Comparison of ENCODE assay signal across 8 cellular contexts in genomic region chr20:2692036-2692885, GRCh38. TPM values are rescaled to one million over a fixed set of nuclear protein-coding genes. Genes with fewer than 3 reads are reported as not detected.
DNase-seq lines count a peak whose midpoint lies in the region; ATAC-seq and TF ChIP-seq lines count a peak whose summit lies in the region.

Gene EBF4, plus strand, starts transcription at chr20:2692780. Its CDS starts 866 bp downstream, at chr20:2693646.

- 4% methylated on average over 24 of the region's 106 CpGs for WGBS in esophagus muscularis mucosa
- 2% methylated on average over 95 of the region's 106 CpGs for WGBS in urinary bladder

- peaks cover 0 to 4% (median 0%) of the 10 kb centered on the region in 4 donors for H3K36me3 ChIP-seq in esophagus muscularis mucosa
- H3K36me3 ChIP-seq in urinary bladder (ENCODE audit: insufficient read depth) = no peaks in the 10 kb centered on the region

- no peak for ATAC-seq in HG02884 (IDR thresholded peaks at IDR 0.05; ENCODE audit: unreplicated experiment)

- intact Hi-C loops in esophagus muscularis mucosa (cut with DNase I) = loop anchor here (2.0 to 10.0 kb wide), 4 partner anchors 27 to 153 kb away; partner anchors contain the start of genes IDH3B, NOP56, PCED1A and VPS16

- in situ Hi-C loops in Caki2 (cut with HindIII; ENCODE audit: low pct_unique_long_range_greater_than_20kb, low sequenced_read_pairs) = no loop called here

- TF ChIP-seq EP300 in Ishikawa (IDR thresholded peaks at IDR 0.05; ENCODE audit: borderline replicate concordance) (no peak), esophagus muscularis mucosa (IDR thresholded peaks at IDR 0.05) (no peak)

- no peak for TF ChIP-seq CTCF in esophagus muscularis mucosa (IDR thresholded peaks at IDR 0.05)

- peak; percentile 33 for DNase-seq in Caki2 (ENCODE audit: low read depth)
- peak; percentile 44 for DNase-seq in activated T-cell treated with anti-CD3 and anti-CD28 coated beads, Interleukin-2, amount 50 U/mL, for 1 hour
- DNase-seq in esophagus muscularis mucosa (ENCODE audit: extremely low spot score) = no peak
- DNase-seq in myocyte (ENCODE audit: low read depth) = peak; percentile 6
- DNase-seq in RKO (ENCODE audit: low spot score) = no peak

- no peaks in the 10 kb centered on the region for H3K9me3 ChIP-seq in esophagus muscularis mucosa

- H3K4me3 ChIP-seq in esophagus muscularis mucosa (peak within 1 kb of the TSS; percentile 70 to 82 (median 70)), urinary bladder (ENCODE audit: low read depth, low read length) (peak within 1 kb of the TSS; percentile 78)

- TF ChIP-seq RAD21 in Ishikawa (IDR thresholded peaks at IDR 0.05; ENCODE audit: low read depth) = no peak

- H3K27me3 ChIP-seq in esophagus muscularis mucosa = peaks cover 0 to 12% (median 0%) of the 10 kb centered on the region in 4 donors

- H3K27ac ChIP-seq in esophagus muscularis mucosa (replicated peaks in 1 of 4) (peak within 1 kb of the TSS; percentile 86 to 95 (median 93)), urinary bladder (ENCODE audit: low read depth) (peak within 1 kb of the TSS; percentile 55)

- H3K4me1 ChIP-seq in esophagus muscularis mucosa (peaks cover 8 to 31% (median 29%) of the 10 kb centered on the region in 4 donors), urinary bladder (ENCODE audit: insufficient read depth) (no peaks in the 10 kb centered on the region)

- no peak for TF ChIP-seq POLR2A in esophagus muscularis mucosa (IDR thresholded peaks at IDR 0.05; ENCODE audit: low read depth)

TF ChIP-seq in Ishikawa, 13 proteins besides CTCF, POLR2A, EP300 and RAD21:
- TF ChIP-seq CEBPB (IDR thresholded peaks at IDR 0.05) (no peak), TCF12 (IDR thresholded peaks at IDR 0.05; ENCODE audit: low read depth) (no peak), CREB1 (IDR thresholded peaks at IDR 0.05; ENCODE audit: low read depth) (no peak), ZBTB7A (IDR thresholded peaks at IDR 0.05; ENCODE audit: low read depth) (0 out of 2 replicates have a peak, but pooled peaks have one; percentile 39), YY1 (IDR thresholded peaks at IDR 0.05; ENCODE audit: low read depth) (no peak), TAF1 (IDR thresholded peaks at IDR 0.05; ENCODE audit: low read depth) (no peak), EGR1 (IDR thresholded peaks at IDR 0.05) (no peak), NFIC (IDR thresholded peaks at IDR 0.05) (no peak), FOXM1 (IDR thresholded peaks at IDR 0.05; ENCODE audit: borderline replicate concordance, low read depth) (no peak), TEAD4 (IDR thresholded peaks at IDR 0.05) (no peak), MAX (IDR thresholded peaks at IDR 0.05) (peak; percentile 94)
- TF ChIP-seq, protein P1, sequence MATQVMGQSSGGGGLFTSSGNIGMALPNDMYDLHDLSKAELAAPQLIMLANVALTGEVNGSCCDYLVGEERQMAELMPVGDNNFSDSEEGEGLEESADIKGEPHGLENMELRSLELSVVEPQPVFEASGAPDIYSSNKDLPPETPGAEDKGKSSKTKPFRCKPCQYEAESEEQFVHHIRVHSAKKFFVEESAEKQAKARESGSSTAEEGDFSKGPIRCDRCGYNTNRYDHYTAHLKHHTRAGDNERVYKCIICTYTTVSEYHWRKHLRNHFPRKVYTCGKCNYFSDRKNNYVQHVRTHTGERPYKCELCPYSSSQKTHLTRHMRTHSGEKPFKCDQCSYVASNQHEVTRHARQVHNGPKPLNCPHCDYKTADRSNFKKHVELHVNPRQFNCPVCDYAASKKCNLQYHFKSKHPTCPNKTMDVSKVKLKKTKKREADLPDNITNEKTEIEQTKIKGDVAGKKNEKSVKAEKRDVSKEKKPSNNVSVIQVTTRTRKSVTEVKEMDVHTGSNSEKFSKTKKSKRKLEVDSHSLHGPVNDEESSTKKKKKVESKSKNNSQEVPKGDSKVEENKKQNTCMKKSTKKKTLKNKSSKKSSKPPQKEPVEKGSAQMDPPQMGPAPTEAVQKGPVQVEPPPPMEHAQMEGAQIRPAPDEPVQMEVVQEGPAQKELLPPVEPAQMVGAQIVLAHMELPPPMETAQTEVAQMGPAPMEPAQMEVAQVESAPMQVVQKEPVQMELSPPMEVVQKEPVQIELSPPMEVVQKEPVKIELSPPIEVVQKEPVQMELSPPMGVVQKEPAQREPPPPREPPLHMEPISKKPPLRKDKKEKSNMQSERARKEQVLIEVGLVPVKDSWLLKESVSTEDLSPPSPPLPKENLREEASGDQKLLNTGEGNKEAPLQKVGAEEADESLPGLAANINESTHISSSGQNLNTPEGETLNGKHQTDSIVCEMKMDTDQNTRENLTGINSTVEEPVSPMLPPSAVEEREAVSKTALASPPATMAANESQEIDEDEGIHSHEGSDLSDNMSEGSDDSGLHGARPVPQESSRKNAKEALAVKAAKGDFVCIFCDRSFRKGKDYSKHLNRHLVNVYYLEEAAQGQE (IDR thresholded peaks at IDR 0.05; ENCODE audit: low read depth) = no peak
- TF ChIP-seq, protein P2, sequence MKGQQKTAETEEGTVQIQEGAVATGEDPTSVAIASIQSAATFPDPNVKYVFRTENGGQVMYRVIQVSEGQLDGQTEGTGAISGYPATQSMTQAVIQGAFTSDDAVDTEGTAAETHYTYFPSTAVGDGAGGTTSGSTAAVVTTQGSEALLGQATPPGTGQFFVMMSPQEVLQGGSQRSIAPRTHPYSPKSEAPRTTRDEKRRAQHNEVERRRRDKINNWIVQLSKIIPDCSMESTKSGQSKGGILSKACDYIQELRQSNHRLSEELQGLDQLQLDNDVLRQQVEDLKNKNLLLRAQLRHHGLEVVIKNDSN (IDR thresholded peaks at IDR 0.05) = no peak

RNA-seq across cellular contexts. Expression of gene EBF4, which starts in this region (rescaled TPM):
- 9.6 and 12.7 TPM in 2 replicates for total RNA-seq in Caki2 (2014; rRNA removed; shearing (Covaris generic); ENCODE audit: low replicate concordance)
- total RNA-seq in esophagus muscularis mucosa (10 to 100 TPM; 23.7 to 46.7 (median 30.1) TPM), myocyte (0.31 and 0.94 TPM in 2 replicates), urinary bladder (9.3 TPM)
- 1.3 TPM for polyA plus RNA-seq in myocyte (2012)
- polyA plus RNA-seq in urinary bladder = 28.9 TPM

Comparison
In these comparisons a context has a peak if more than half of its experiments do, and no peak if none do; other contexts are left out.
1. DNase-seq: peak in Caki2 (single experiment), activated T-cell treated with anti-CD3 and anti-CD28 coated beads, Interleukin-2, amount 50 U/mL, for 1 hour (single experiment) and myocyte (single experiment); none in esophagus muscularis mucosa (single experiment) and RKO (single experiment).